Comparison of ENCODE assay signal across 1 cellular context in the genomic region with DNA sequence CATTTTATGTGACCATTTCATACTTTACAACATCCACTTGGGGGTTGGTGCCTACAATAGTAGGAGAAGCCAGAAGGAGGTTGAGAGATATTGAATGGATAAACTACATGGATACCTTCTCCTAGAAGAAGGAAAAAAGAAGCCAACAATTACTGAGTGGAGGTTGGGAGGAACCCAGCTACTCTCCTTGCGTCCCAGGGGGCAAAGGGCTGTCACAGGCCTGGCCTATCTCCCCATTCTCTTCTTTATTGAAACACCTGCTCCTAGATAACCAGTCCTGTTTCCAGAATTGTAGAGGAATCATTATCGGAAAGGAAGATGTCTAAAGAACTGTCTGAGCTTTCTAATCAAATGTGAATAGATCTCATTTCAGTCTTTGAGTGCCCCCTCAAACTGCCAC.
TF ChIP-seq lines count a peak whose summit lies in the region.

No MANE protein-coding gene starts in this region.

TF ChIP-seq in GM23338, 12 proteins besides CTCF, POLR2A, EP300 and RAD21 (continued from another document):
- TF ChIP-seq EZH2 (IDR thresholded peaks at IDR 0.05; ENCODE audit: low read depth, unreplicated experiment) (no peak), ZNF114 (CRISPR knock-in tag; IDR thresholded peaks at IDR 0.05) (no peak)
